ENCODE assay signal across 1 cellular context in the genomic region with DNA sequence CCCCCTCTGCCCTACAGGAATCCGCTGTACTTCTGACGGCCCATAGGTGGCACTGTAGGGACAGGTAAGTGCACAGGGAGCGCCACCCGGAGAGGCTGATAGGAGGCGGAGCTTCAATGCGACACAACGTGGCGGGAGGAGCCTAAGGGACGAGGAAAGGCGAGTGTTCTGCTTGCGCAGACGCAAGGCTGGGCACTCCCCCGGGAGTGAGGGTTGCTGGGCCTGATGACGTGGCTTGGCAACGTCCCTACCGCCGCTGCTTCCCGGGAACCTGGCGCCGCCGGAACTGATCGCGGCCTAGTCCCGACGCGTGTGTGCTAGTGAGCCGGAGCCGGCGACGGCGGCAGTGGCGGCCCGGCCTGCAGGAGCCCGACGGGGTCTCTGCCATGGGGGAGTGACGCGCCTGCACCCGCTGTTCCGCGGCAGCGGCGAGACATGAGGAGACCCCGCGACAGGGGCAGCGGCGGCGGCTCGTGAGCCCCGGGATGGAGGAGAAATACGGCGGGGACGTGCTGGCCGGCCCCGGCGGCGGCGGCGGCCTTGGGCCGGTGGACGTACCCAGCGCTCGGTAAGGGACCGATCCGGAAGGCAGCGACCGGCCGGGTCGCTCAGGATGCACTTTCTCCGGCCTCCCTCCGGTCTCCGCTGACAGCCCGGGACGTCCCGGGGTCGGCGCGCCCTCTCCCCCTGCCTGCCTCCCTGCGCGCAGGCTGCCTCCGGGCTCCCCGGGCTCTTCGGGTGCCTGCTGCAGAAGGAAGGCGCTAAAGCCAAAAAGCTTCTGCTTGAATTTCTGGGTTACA.
TF ChIP-seq lines count a peak whose summit lies in the region.

A gene (plus strand): TSS at position 244 of the 800 bp plus-strand sequence. CDS start 242 bp downstream, at position 486.

TF ChIP-seq in A549, 52 proteins besides CTCF, POLR2A, EP300 and RAD21 (continued from another document):
- 0 out of 2 replicates have a peak, but pooled peaks have one; percentile 63 for TF ChIP-seq TFCP2L1 (CRISPR knock-in tag; IDR thresholded peaks at IDR 0.05)
- TF ChIP-seq RCOR1 (IDR thresholded peaks at IDR 0.05; ENCODE audit: low read depth, low read length), result no peak
- no peak for TF ChIP-seq FOXS1 (CRISPR knock-in tag; IDR thresholded peaks at IDR 0.05)
- no peak for TF ChIP-seq JUNB (IDR thresholded peaks at IDR 0.05)
- no peak for TF ChIP-seq NR3C1 (IDR thresholded peaks at IDR 0.05)
- TF ChIP-seq HOXB5 (CRISPR knock-in tag; IDR thresholded peaks at IDR 0.05), result peak; percentile 66; the same call in 1 of the 2 replicates
- TF ChIP-seq, protein P1, sequence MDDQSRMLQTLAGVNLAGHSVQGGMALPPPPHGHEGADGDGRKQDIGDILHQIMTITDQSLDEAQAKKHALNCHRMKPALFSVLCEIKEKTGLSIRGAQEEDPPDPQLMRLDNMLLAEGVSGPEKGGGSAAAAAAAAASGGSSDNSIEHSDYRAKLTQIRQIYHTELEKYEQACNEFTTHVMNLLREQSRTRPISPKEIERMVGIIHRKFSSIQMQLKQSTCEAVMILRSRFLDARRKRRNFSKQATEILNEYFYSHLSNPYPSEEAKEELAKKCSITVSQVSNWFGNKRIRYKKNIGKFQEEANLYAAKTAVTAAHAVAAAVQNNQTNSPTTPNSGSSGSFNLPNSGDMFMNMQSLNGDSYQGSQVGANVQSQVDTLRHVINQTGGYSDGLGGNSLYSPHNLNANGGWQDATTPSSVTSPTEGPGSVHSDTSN (IDR thresholded peaks at IDR 0.05), result no peak
- no peak for TF ChIP-seq FOSB (CRISPR knock-in tag; IDR thresholded peaks at IDR 0.05)
- TF ChIP-seq RARB (CRISPR knock-in tag; IDR thresholded peaks at IDR 0.05), result no peak
- peak; percentile 93 for TF ChIP-seq RFX5 (IDR thresholded peaks at IDR 0.05)
- TF ChIP-seq, protein P2, sequence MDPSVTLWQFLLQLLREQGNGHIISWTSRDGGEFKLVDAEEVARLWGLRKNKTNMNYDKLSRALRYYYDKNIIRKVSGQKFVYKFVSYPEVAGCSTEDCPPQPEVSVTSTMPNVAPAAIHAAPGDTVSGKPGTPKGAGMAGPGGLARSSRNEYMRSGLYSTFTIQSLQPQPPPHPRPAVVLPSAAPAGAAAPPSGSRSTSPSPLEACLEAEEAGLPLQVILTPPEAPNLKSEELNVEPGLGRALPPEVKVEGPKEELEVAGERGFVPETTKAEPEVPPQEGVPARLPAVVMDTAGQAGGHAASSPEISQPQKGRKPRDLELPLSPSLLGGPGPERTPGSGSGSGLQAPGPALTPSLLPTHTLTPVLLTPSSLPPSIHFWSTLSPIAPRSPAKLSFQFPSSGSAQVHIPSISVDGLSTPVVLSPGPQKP (IDR thresholded peaks at IDR 0.05; ENCODE audit: low read depth, low read length), result peak; percentile 14; the same call in 1 of the 2 replicates
- no peak for TF ChIP-seq HOXA7 (CRISPR knock-in tag; IDR thresholded peaks at IDR 0.05)
- no peak for TF ChIP-seq ZC3H11A (IDR thresholded peaks at IDR 0.05)
- TF ChIP-seq KDM5A (IDR thresholded peaks at IDR 0.05), result no peak
- TF ChIP-seq MAZ (IDR thresholded peaks at IDR 0.05; ENCODE audit: borderline replicate concordance, low read depth, low read length), result no peak
- TF ChIP-seq RNF2 (IDR thresholded peaks at IDR 0.05; ENCODE audit: borderline replicate concordance, low read depth), result no peak
- TF ChIP-seq BHLHE40 (IDR thresholded peaks at IDR 0.05; ENCODE audit: low read depth, low read length), result no peak
- no peak for TF ChIP-seq EHMT2 (IDR thresholded peaks at IDR 0.05; ENCODE audit: low read depth)
- 0 out of 2 replicates have a peak, but pooled peaks have one; percentile 54 for TF ChIP-seq TP53 (CRISPR knock-in tag; IDR thresholded peaks at IDR 0.05)
- TF ChIP-seq, protein P3, sequence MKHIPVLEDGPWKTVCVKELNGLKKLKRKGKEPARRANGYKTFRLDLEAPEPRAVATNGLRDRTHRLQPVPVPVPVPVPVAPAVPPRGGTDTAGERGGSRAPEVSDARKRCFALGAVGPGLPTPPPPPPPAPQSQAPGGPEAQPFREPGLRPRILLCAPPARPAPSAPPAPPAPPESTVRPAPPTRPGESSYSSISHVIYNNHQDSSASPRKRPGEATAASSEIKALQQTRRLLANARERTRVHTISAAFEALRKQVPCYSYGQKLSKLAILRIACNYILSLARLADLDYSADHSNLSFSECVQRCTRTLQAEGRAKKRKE (CRISPR knock-in tag; IDR thresholded peaks at IDR 0.05; ENCODE audit: low read depth), result no peak
- TF ChIP-seq SREBF2 (IDR thresholded peaks at IDR 0.05), result no peak
- TF ChIP-seq, protein P4, sequence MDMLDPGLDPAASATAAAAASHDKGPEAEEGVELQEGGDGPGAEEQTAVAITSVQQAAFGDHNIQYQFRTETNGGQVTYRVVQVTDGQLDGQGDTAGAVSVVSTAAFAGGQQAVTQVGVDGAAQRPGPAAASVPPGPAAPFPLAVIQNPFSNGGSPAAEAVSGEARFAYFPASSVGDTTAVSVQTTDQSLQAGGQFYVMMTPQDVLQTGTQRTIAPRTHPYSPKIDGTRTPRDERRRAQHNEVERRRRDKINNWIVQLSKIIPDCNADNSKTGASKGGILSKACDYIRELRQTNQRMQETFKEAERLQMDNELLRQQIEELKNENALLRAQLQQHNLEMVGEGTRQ (IDR thresholded peaks at IDR 0.05), result no peak
- TF ChIP-seq ZFP36 (IDR thresholded peaks at IDR 0.05; ENCODE audit: borderline replicate concordance, partially characterized antibody), result no peak
- TF ChIP-seq NPAS2 (CRISPR knock-in tag; IDR thresholded peaks at IDR 0.05; ENCODE audit: borderline replicate concordance), result no peak
- no peak for TF ChIP-seq EHF (CRISPR knock-in tag; IDR thresholded peaks at IDR 0.05)
- no peak for TF ChIP-seq HDAC2 (IDR thresholded peaks at IDR 0.05)
- TF ChIP-seq, protein P5, sequence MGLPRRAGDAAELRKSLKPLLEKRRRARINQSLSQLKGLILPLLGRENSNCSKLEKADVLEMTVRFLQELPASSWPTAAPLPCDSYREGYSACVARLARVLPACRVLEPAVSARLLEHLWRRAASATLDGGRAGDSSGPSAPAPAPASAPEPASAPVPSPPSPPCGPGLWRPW (IDR thresholded peaks at IDR 0.05), result no peak
- TF ChIP-seq CHD2 (IDR thresholded peaks at IDR 0.05; ENCODE audit: low read length, partially characterized antibody), result no peak
- TF ChIP-seq, protein P6, sequence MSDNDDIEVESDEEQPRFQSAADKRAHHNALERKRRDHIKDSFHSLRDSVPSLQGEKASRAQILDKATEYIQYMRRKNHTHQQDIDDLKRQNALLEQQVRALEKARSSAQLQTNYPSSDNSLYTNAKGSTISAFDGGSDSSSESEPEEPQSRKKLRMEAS (IDR thresholded peaks at IDR 0.05), result peak; percentile 88
- TF ChIP-seq MAFK (IDR thresholded peaks at IDR 0.05; ENCODE audit: partially characterized antibody), result no peak
- peak; percentile 72 to 94; a peak in 4 of 5 replicates for TF ChIP-seq JUN (IDR thresholded peaks at IDR 0.05)
- TF ChIP-seq ZNF302 (CRISPR knock-in tag; IDR thresholded peaks at IDR 0.05), result no peak
- TF ChIP-seq FOSL2 (IDR thresholded peaks at IDR 0.05), result no peak
- TF ChIP-seq FOSL2 (CRISPR knock-in tag; IDR thresholded peaks at IDR 0.05), result peak; percentile 49; the same call in 1 of the 2 replicates
- TF ChIP-seq NFE2L2 (conservative IDR thresholded peaks at IDR 0.05; ENCODE audit: low read length), result no peak
- TF ChIP-seq HOXB13 (CRISPR knock-in tag; IDR thresholded peaks at IDR 0.05; ENCODE audit: low read depth), result no peak
- no peak for TF ChIP-seq POLR2AphosphoS2 (conservative IDR thresholded peaks at IDR 0.05; ENCODE audit: low read length)
- peak; percentile 74 for TF ChIP-seq SMC3 (IDR thresholded peaks at IDR 0.05)
- no peak for TF ChIP-seq HEYL (CRISPR knock-in tag; IDR thresholded peaks at IDR 0.05)
- TF ChIP-seq, protein P7, sequence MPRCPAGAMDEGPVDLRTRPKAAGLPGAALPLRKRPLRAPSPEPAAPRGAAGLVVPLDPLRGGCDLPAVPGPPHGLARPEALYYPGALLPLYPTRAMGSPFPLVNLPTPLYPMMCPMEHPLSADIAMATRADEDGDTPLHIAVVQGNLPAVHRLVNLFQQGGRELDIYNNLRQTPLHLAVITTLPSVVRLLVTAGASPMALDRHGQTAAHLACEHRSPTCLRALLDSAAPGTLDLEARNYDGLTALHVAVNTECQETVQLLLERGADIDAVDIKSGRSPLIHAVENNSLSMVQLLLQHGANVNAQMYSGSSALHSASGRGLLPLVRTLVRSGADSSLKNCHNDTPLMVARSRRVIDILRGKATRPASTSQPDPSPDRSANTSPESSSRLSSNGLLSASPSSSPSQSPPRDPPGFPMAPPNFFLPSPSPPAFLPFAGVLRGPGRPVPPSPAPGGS (IDR thresholded peaks at IDR 0.05), result peak; percentile 86; the same call in 1 of the 3 replicates
- no peak for TF ChIP-seq CHD4 (IDR thresholded peaks at IDR 0.05; ENCODE audit: borderline replicate concordance)
- TF ChIP-seq, protein P8, sequence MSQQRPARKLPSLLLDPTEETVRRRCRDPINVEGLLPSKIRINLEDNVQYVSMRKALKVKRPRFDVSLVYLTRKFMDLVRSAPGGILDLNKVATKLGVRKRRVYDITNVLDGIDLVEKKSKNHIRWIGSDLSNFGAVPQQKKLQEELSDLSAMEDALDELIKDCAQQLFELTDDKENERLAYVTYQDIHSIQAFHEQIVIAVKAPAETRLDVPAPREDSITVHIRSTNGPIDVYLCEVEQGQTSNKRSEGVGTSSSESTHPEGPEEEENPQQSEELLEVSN (IDR thresholded peaks at IDR 0.05; ENCODE audit: borderline replicate concordance, low read depth), result peak; percentile 57; the same call in 1 of the 2 replicates
- no peak for TF ChIP-seq ZSCAN20 (CRISPR knock-in tag; IDR thresholded peaks at IDR 0.05)
